In genomic region chr16:89410794-89411309, GRCh38 we compare ENCODE assay signal across 8 cellular contexts.
A peak's percentile ranks its signal among the peaks of the same experiment; 100 is the strongest.
DNase-seq lines count a peak whose midpoint lies in the region; ATAC-seq and TF ChIP-seq lines count a peak whose summit lies in the region.

No MANE protein-coding gene starts in this region.

- H3K36me3 ChIP-seq in skeletal muscle tissue (ENCODE audit: control insufficient read depth in 3 of 3, insufficient read depth in 3 of 3, low read length in 3 of 3) (no peaks in the 10 kb centered on the region), spleen (peaks cover 0 to 7% (median 0%) of the 10 kb centered on the region in 6 donors)

- H3K27ac ChIP-seq in right cardiac atrium (ENCODE audit: low read length) = no peak overlapping the region
- peak overlapping the region; percentile 13 for H3K27ac ChIP-seq in skeletal muscle tissue (ENCODE audit: low read depth, low read length)
- H3K27ac ChIP-seq in spleen = peak overlapping the region in 3 of 8 donors; percentile 39 to 64 (median 46)

- H3K4me1 ChIP-seq in right cardiac atrium (ENCODE audit: control insufficient read depth, insufficient read depth, low read length) (peaks cover 47% of the 10 kb centered on the region), skeletal muscle tissue (ENCODE audit: control insufficient read depth in 3 of 3, insufficient read depth in 3 of 3, low read length in 3 of 3) (peaks cover 69 to 87% (median 83%) of the 10 kb centered on the region in 3 donors), spleen (peaks cover 59 to 97% (median 91%) of the 10 kb centered on the region in 6 donors)

- H3K4me3 ChIP-seq in AG09309 (ENCODE audit: control insufficient read depth, low read depth, low read length) = no peak overlapping the region
- H3K4me3 ChIP-seq in right cardiac atrium (ENCODE audit: low read length) = no peak overlapping the region
- H3K4me3 ChIP-seq in skeletal muscle tissue (ENCODE audit: low read length in 3 of 3) = peak overlapping the region in 2 of 3 donors; percentile 22 to 26
- H3K4me3 ChIP-seq in spleen = no peak overlapping the region

- peak; percentile 88 for ATAC-seq in right cardiac atrium
- ATAC-seq in GM21390 (IDR thresholded peaks at IDR 0.05; ENCODE audit: unreplicated experiment) = no peak

- peak overlapping the region in 2 of 3 donors; percentile 53 to 72 for H3K9ac ChIP-seq in skeletal muscle tissue (ENCODE audit: low read depth in 1 of 3, low read length in 3 of 3)

- H3K9me3 ChIP-seq in right cardiac atrium (ENCODE audit: control insufficient read depth, low read length) (no peaks in the 10 kb centered on the region), skeletal muscle tissue (ENCODE audit: control insufficient read depth in 3 of 3, low read length in 3 of 3) (no peaks in the 10 kb centered on the region), spleen (no peaks in the 10 kb centered on the region)

- no peak for TF ChIP-seq CTCF in AG09309 (IDR thresholded peaks at IDR 0.05; ENCODE audit: control insufficient read depth, insufficient read depth, low read depth, low read length, missing control alignments)
- TF ChIP-seq CTCF in spleen (IDR thresholded peaks at IDR 0.05 in 8 of 11, conservative IDR thresholded peaks at IDR 0.05 in 3 of 11) = no peak

- 27% methylated on average over 11 of the region's 11 CpGs for WGBS in right cardiac atrium
- WGBS in spleen, 5 donors = 25 to 58% (median 34%) methylated on average over 5 to 11 of the region's 11 CpGs

- DNase-seq in AG09309 (ENCODE audit: low read depth) (peak; percentile 61), HT-29 (ENCODE audit: low spot score) (peak; percentile 48), amniotic epithelial cell (ENCODE audit: low read depth) (peak; percentile 75), right cardiac atrium (peak; percentile 72 to 90 (median 86)), SW480 (ENCODE audit: low spot score) (no peak), spleen (no peak)

- TF ChIP-seq POLR2A in spleen (IDR thresholded peaks at IDR 0.05) = no peak

- intact Hi-C loops in right cardiac atrium (cut with DNase I) = no loop called here
- intact Hi-C loops in spleen (cut with DNase I; ENCODE audit: low total_unique reads) = no loop called here

- no peaks in the 10 kb centered on the region for H3K27me3 ChIP-seq in right cardiac atrium (ENCODE audit: control insufficient read depth, insufficient read depth)
- no peaks in the 10 kb centered on the region for H3K27me3 ChIP-seq in skeletal muscle tissue (ENCODE audit: control insufficient read depth in 3 of 3, insufficient read depth in 3 of 3, low read length in 3 of 3)
- no peaks in the 10 kb centered on the region for H3K27me3 ChIP-seq in spleen (replicated peaks in 1 of 7)

Comparison
In these comparisons a context has a peak if more than half of its experiments do, and no peak if none do; other contexts are left out.
1. DNase-seq: peak in AG09309 (single experiment), HT-29 (single experiment), amniotic epithelial cell (single experiment) and right cardiac atrium (3 of 3); none in SW480 (single experiment) and spleen (single experiment).
2. H3K4me3 ChIP-seq: peak in skeletal muscle tissue (2 of 3); none in AG09309 (single experiment), right cardiac atrium (single experiment) and spleen (0 of 8).